In genomic region chr12:65923228-65923627, GRCh38 we compare ENCODE assay signal across 9 cellular contexts.
DNase-seq lines count a peak whose midpoint lies in the region; ATAC-seq and TF ChIP-seq lines count a peak whose summit lies in the region.
"Had no signal": no experiment of that assay in that cellular context is flagged by ENCODE, and none has a peak within 500 bp of the region (broad histone marks: within the 10 kb centered on the region; RNA-seq: fewer than 3 reads in every experiment).

No MANE protein-coding gene starts in this region.

- H3K4me1 Mint-ChIP-seq in MCF 10A (ENCODE audit: insufficient read depth, unreplicated experiment) (peaks cover 43% of the 10 kb centered on the region), type B pancreatic cell (ENCODE audit: unreplicated experiment) (peaks cover 47% of the 10 kb centered on the region)

- H3K27ac Mint-ChIP-seq in MCF 10A (ENCODE audit: low read depth, unreplicated experiment) (peak overlapping the region; percentile 76), type B pancreatic cell (peak overlapping the region; percentile 39)

- dilution Hi-C loops in mammary epithelial cell (cut with HindIII; ENCODE audit: low sequenced_read_pairs) = no loop called here

- peaks cover 92% of the 10 kb centered on the region for H3K79me2 ChIP-seq in mammary epithelial cell (ENCODE audit: insufficient read depth, low read length)

- H3K9me3 ChIP-seq in mammary epithelial cell (replicated peaks; ENCODE audit: insufficient read depth, low read length) (no peaks in the 10 kb centered on the region), heart left ventricle (no peaks in the 10 kb centered on the region)
- H3K9me3 ChIP-seq: A549 had no signal

- in situ Hi-C loops in mammary epithelial cell (cut with MboI; ENCODE audit: low sequenced_read_pairs in 2 of 2) = no loop called here
- in situ Hi-C loops in SK-MEL-5 (cut with HindIII; ENCODE audit: low pct_unique_long_range_greater_than_20kb, low sequenced_read_pairs) = no loop called here

- H3K4me1 ChIP-seq in mammary epithelial cell (ENCODE audit: insufficient read depth, low read length) (peaks cover 7% of the 10 kb centered on the region), heart left ventricle (peaks cover 0 to 23% (median 0%) of the 10 kb centered on the region in 12 donors)

- H3K27me3 ChIP-seq in mammary epithelial cell (ENCODE audit: insufficient read depth, low read length) (no peaks in the 10 kb centered on the region), heart left ventricle (no peaks in the 10 kb centered on the region)

- POLR2A ChIA-PET in MCF 10A (lab: Yijun Ruan, JAX) = interaction anchor here (0.6 to 1.6 kb wide), 7 partner anchors 9 to 1244 kb away, joined by 3 to 7 read pairs (median 3); no protein-coding TSS in a partner anchor

- BruUV-seq in MCF 10A (replicated peaks; lab: Mats Ljungman, UMichigan) (no TSS peak), mammary epithelial cell (replicated peaks; lab: Mats Ljungman, UMichigan) (no TSS peak)

- H3K36me3 Mint-ChIP-seq in MCF 10A (ENCODE audit: insufficient read depth, unreplicated experiment) (peaks cover 36% of the 10 kb centered on the region), type B pancreatic cell (peaks cover 38% of the 10 kb centered on the region)

- no peak for TF ChIP-seq CTCF in MCF 10A (IDR thresholded peaks at IDR 0.05; ENCODE audit: unreplicated experiment)
- TF ChIP-seq CTCF in mammary epithelial cell (conservative IDR thresholded peaks at IDR 0.05 in 1 of 2, IDR thresholded peaks at IDR 0.05 in 1 of 2; ENCODE audit: extremely low read depth in 1 of 2, insufficient read depth in 1 of 2, low read depth in 1 of 2, low read length in 2 of 2) = peak in 1 of 2 donors; percentile 10
- TF ChIP-seq CTCF in type B pancreatic cell (conservative IDR thresholded peaks at IDR 0.05) = peak; percentile 45
- TF ChIP-seq CTCF in heart left ventricle (IDR thresholded peaks at IDR 0.05) = no peak

- intact Hi-C loops in MCF 10A (cut with micrococcal nuclease) = no loop called here
- intact Hi-C loops in mammary epithelial cell (cut with micrococcal nuclease) = no loop called here
- intact Hi-C loops in heart left ventricle (cut with DNase I) = no loop called here

- no peak for TF ChIP-seq POLR2A in heart left ventricle (IDR thresholded peaks at IDR 0.05)

- H3K4me3 Mint-ChIP-seq in MCF 10A (ENCODE audit: unreplicated experiment) (no peak overlapping the region), type B pancreatic cell (no peak overlapping the region)

- peaks cover 10% of the 10 kb centered on the region for H4K20me1 ChIP-seq in mammary epithelial cell (ENCODE audit: insufficient read depth, low read length)

- H3K9me3 Mint-ChIP-seq in MCF 10A (ENCODE audit: unreplicated experiment) (no peaks in the 10 kb centered on the region), type B pancreatic cell (no peaks in the 10 kb centered on the region)

- H3K27me3 Mint-ChIP-seq in MCF 10A (ENCODE audit: insufficient read depth, unreplicated experiment) = no peaks in the 10 kb centered on the region
- H3K27me3 Mint-ChIP-seq in type B pancreatic cell = peaks cover 8% of the 10 kb centered on the region

- no peak overlapping the region for H3K4me3 ChIP-seq in mammary epithelial cell (replicated peaks in 1 of 3; ENCODE audit: insufficient read depth in 1 of 3, low read depth in 2 of 3, low read length in 3 of 3)
- no peak overlapping the region for H3K4me3 ChIP-seq in heart left ventricle
- H3K4me3 ChIP-seq: A549 had no signal

- H3K9ac ChIP-seq in mammary epithelial cell (ENCODE audit: insufficient read depth, low read length) = no peak overlapping the region

- no peak for DNase-seq in MCF 10A (ENCODE audit: unreplicated experiment)
- DNase-seq in mammary epithelial cell = no peak
- DNase-seq in SK-MEL-5 (ENCODE audit: low read depth, low spot score) = peak; percentile 35
- no peak for DNase-seq in type B pancreatic cell (ENCODE audit: extremely low spot score, unreplicated experiment)
- DNase-seq in heart left ventricle = no peak
- DNase-seq in Ammon's horn (ENCODE audit: low spot score) = no peak
- DNase-seq in NK-92 treated with Interleukin-12 subunit alpha and Interleukin-12 subunit beta, amount 100 ng/mL, for 24 hours (lab: John Stamatoyannopoulos, UW) = no peak

- H3K36me3 ChIP-seq in mammary epithelial cell (ENCODE audit: insufficient read depth, low read length) (peaks cover 22% of the 10 kb centered on the region), heart left ventricle (no peaks in the 10 kb centered on the region)

- peak; percentile 66 for ATAC-seq in HG03175 (IDR thresholded peaks at IDR 0.05; ENCODE audit: unreplicated experiment)
- no peak for ATAC-seq in heart left ventricle

- H2AFZ ChIP-seq in mammary epithelial cell (ENCODE audit: low read depth, low read length) = no peak overlapping the region

- no peak overlapping the region for H3K27ac ChIP-seq in mammary epithelial cell (ENCODE audit: insufficient read depth, low read depth, low read length)
- no peak overlapping the region for H3K27ac ChIP-seq in heart left ventricle
- H3K27ac ChIP-seq: A549 had no signal

- CTCF ChIA-PET in MCF 10A (lab: Yijun Ruan, JAX) (interaction anchor here (0.6 to 1.7 kb wide), 6 partner anchors 16 to 1127 kb away, joined by 3 to 6 read pairs (median 3); no protein-coding TSS in a partner anchor), mammary epithelial cell (lab: Charles Lee; ENCODE audit: low non-redundant PET) (no interaction called here)

- no peak overlapping the region for H3K4me2 ChIP-seq in mammary epithelial cell (ENCODE audit: insufficient read depth, low read depth, low read length)
- H3K4me2 ChIP-seq: A549 had no signal
